ENCODE assay signal across 8 cellular contexts in genomic region chr1:1069711-1070676, GRCh38. TPM values are rescaled to one million over a fixed set of nuclear protein-coding genes. Genes with fewer than 3 reads are reported as not detected.
DNase-seq lines count a peak whose midpoint lies in the region; ATAC-seq, FAIRE-seq and TF ChIP-seq lines count a peak whose summit lies in the region.

No MANE protein-coding gene starts in this region.

- peak overlapping the region; percentile 98 for H2BK12ac ChIP-seq in neuronal stem cell (ENCODE audit: low read length)

- CTCF ChIA-PET in Caco-2 (lab: Charles Lee) = no interaction called here

- H2AK5ac ChIP-seq in neuronal stem cell (ENCODE audit: low read depth, low read length) = peak overlapping the region; percentile 100

- H3K4me3 ChIP-seq in Caco-2 (ENCODE audit: low read depth, low read length) (peak overlapping the region; percentile 72), colonic mucosa (peak overlapping the region; percentile 38), neuronal stem cell (ENCODE audit: low read length in 2 of 2) (peak overlapping the region; percentile 67 to 96), small intestine (ENCODE audit: low read depth in 1 of 2, low read length in 2 of 2) (no peak overlapping the region)

- peaks cover 7% of the 10 kb centered on the region for H3K4me1 Mint-ChIP-seq in Caco-2 (ENCODE audit: low read depth, unreplicated experiment)

- no peaks in the 10 kb centered on the region for H3K27me3 Mint-ChIP-seq in Caco-2 (ENCODE audit: insufficient read depth, unreplicated experiment)

- no peak overlapping the region for H3K4me3 Mint-ChIP-seq in Caco-2 (ENCODE audit: unreplicated experiment)

- peak overlapping the region; percentile 97 for H3K18ac ChIP-seq in neuronal stem cell (ENCODE audit: low read length)

- intact Hi-C loops in Caco-2 (cut with micrococcal nuclease; ENCODE audit: unreplicated experiment) = loop anchor here (5.0 kb wide), 2 partner anchors 47 to 73 kb away; partner anchors contain the start of gene C1orf159
- intact Hi-C loops in colonic mucosa (cut with DNase I) = no loop called here
- intact Hi-C loops in sciatic nerve (cut with DNase I) = no loop called here

- peak overlapping the region; percentile 84 for H3K4ac ChIP-seq in neuronal stem cell (ENCODE audit: low read length)

- H3K9me3 Mint-ChIP-seq in Caco-2 (ENCODE audit: unreplicated experiment) = no peaks in the 10 kb centered on the region

- no CpG with 5 or more reads among the region's 40 CpGs for WGBS in neuronal stem cell (ENCODE audit: extremely low coverage in 2 of 2, insufficient read length in 2 of 2, insufficient replicate concordance in 1 of 2), 2 donors
- 40 to 62% (median 50%) methylated on average over 36 to 40 of the region's 40 CpGs for WGBS in small intestine, 3 donors

- ATAC-seq in HG03196 (IDR thresholded peaks at IDR 0.05; ENCODE audit: unreplicated experiment) (peak; percentile 6), sciatic nerve (no peak)

- H3K4me1 ChIP-seq in Caco-2 (peaks cover 26% of the 10 kb centered on the region), colonic mucosa (peaks cover 5% of the 10 kb centered on the region), neuronal stem cell (ENCODE audit: control insufficient read depth in 2 of 2, insufficient read depth in 1 of 2, low read depth in 1 of 2, low read length in 2 of 2) (peaks cover 16 to 17% of the 10 kb centered on the region in 2 donors), small intestine (ENCODE audit: control insufficient read depth in 2 of 2, insufficient read depth in 1 of 2, low read depth in 1 of 2, low read length in 1 of 2) (no peaks in the 10 kb centered on the region)

- H3K4me2 ChIP-seq in neuronal stem cell (ENCODE audit: insufficient read depth, low read length, poor library complexity, severe bottlenecking) = peak overlapping the region; percentile 66

- H3K9me3 ChIP-seq in Caco-2 (no peaks in the 10 kb centered on the region), colonic mucosa (no peaks in the 10 kb centered on the region), neuronal stem cell (replicated peaks in 1 of 2; ENCODE audit: control insufficient read depth in 2 of 2, insufficient read depth in 1 of 2, low read depth in 1 of 2, low read length in 2 of 2) (no peaks in the 10 kb centered on the region), small intestine (ENCODE audit: control insufficient read depth, low read depth) (no peaks in the 10 kb centered on the region)

- H2BK15ac ChIP-seq in neuronal stem cell (ENCODE audit: low read length) = peak overlapping the region; percentile 98

- peak overlapping the region; percentile 96 for H2BK120ac ChIP-seq in neuronal stem cell (ENCODE audit: low read depth, low read length)

- H3K27ac ChIP-seq in colonic mucosa (no peak overlapping the region), neuronal stem cell (replicated peaks; ENCODE audit: low read length) (no peak overlapping the region), small intestine (ENCODE audit: low read depth in 1 of 2, low read length in 1 of 2) (no peak overlapping the region)

- TF ChIP-seq CTCF in Caco-2 (IDR thresholded peaks at IDR 0.05; ENCODE audit: insufficient read depth in 1 of 2, low read depth in 1 of 2, low read length in 1 of 2, severe bottlenecking in 1 of 2, unreplicated experiment in 1 of 2) (no peak), colonic mucosa (IDR thresholded peaks at IDR 0.05) (no peak)

- BruUV-seq in Caco-2 (replicated peaks; lab: Mats Ljungman, UMichigan) = no TSS peak

- H3K79me1 ChIP-seq in neuronal stem cell (ENCODE audit: low read depth, low read length) = peaks cover 7% of the 10 kb centered on the region

- no peak for FAIRE-seq in small intestine (lab: Jason Lieb, UNC)

- peak overlapping the region in 1 of 2 donors; percentile 24 for H3K9ac ChIP-seq in colonic mucosa (ENCODE audit: low read depth in 2 of 2, low read length in 2 of 2)
- H3K9ac ChIP-seq in neuronal stem cell (ENCODE audit: low read depth, low read length, poor library complexity) = peak overlapping the region; percentile 88

- peak overlapping the region; percentile 93 for H2BK5ac ChIP-seq in neuronal stem cell (ENCODE audit: low read length)

- H3K23ac ChIP-seq in neuronal stem cell (ENCODE audit: low read depth, low read length, poor library complexity) = peak overlapping the region; percentile 96

- peak overlapping the region; percentile 72 for H4K91ac ChIP-seq in neuronal stem cell (ENCODE audit: low read depth, low read length, poor library complexity)

- peak overlapping the region; percentile 48 for H4K8ac ChIP-seq in neuronal stem cell (ENCODE audit: low read depth, low read length)

- H3K36me3 ChIP-seq in Caco-2 (ENCODE audit: control insufficient read depth, insufficient read depth, low read length) (no peaks in the 10 kb centered on the region), colonic mucosa (no peaks in the 10 kb centered on the region), neuronal stem cell (replicated peaks in 1 of 2; ENCODE audit: control insufficient read depth in 2 of 2, insufficient read depth in 2 of 2, low read length in 2 of 2) (no peaks in the 10 kb centered on the region), small intestine (ENCODE audit: control insufficient read depth in 2 of 2, insufficient read depth in 2 of 2, low read length in 2 of 2) (no peaks in the 10 kb centered on the region)

- POLR2A ChIA-PET in Caco-2 (lab: Charles Lee) = no interaction called here

- no peak for DNase-seq in Caco-2
- no peak for DNase-seq in colonic mucosa
- no peak for DNase-seq in neuronal stem cell (ENCODE audit: low spot score)
- no peak for DNase-seq in small intestine
- DNase-seq in sciatic nerve (ENCODE audit: low spot score) = no peak
- DNase-seq in central memory CD4-positive, alpha-beta T cell = no peak
- no peak for DNase-seq in NCI-H146 (lab: John Stamatoyannopoulos, UW)

- no peak overlapping the region for H3K27ac Mint-ChIP-seq in Caco-2 (ENCODE audit: unreplicated experiment)

- H3K14ac ChIP-seq in neuronal stem cell (ENCODE audit: low read length) = peak overlapping the region; percentile 89

- H2AFZ ChIP-seq in neuronal stem cell (ENCODE audit: low read length) = peak overlapping the region; percentile 97

- H3K36me3 Mint-ChIP-seq in Caco-2 (ENCODE audit: insufficient read depth, unreplicated experiment) = peaks cover 8% of the 10 kb centered on the region

- no peaks in the 10 kb centered on the region for H3K27me3 ChIP-seq in Caco-2 (replicated peaks; ENCODE audit: control insufficient read depth, insufficient read depth, low read length)
- H3K27me3 ChIP-seq in colonic mucosa = peaks cover 4% of the 10 kb centered on the region
- peaks cover 2 to 82% (median 18%) of the 10 kb centered on the region in 3 experiments for H3K27me3 ChIP-seq in neuronal stem cell (ENCODE audit: control insufficient read depth in 3 of 3, insufficient read depth in 3 of 3, low read depth in 1 of 3, low read length in 3 of 3)
- H3K27me3 ChIP-seq in small intestine (ENCODE audit: control insufficient read depth in 2 of 2, insufficient read depth in 2 of 2, low read length in 2 of 2) = peaks cover 0 to 4% of the 10 kb centered on the region in 2 donors

RNA-seq across cellular contexts. Expression of gene RNF223, which starts 4.1 kb away (rescaled TPM):
- total RNA-seq in Caco-2 (2022) (0.56 and 0.57 TPM in 2 replicates), colonic mucosa (1 to 10 TPM; 5.1 to 5.7 TPM), sciatic nerve (not detected)
- polyA plus RNA-seq in neuronal stem cell (2013, experiment 1 of 2) = 0.03 TPM
- 0.01 TPM for polyA plus RNA-seq in neuronal stem cell (2013, experiment 2 of 2)
- polyA plus RNA-seq in small intestine = under 1 TPM in 2 of 3 donors, not detected in 1; 0.18 to 0.45 TPM

RNA-seq across cellular contexts. Expression of gene C1orf159, which starts 45.9 kb away (rescaled TPM):
- total RNA-seq in Caco-2 (2022) = 12.9 and 14.0 TPM in 2 replicates
- total RNA-seq in colonic mucosa = 10 to 100 TPM; 18.9 to 36.0 TPM
- 12.3 TPM for polyA plus RNA-seq in neuronal stem cell (2013, experiment 1 of 2)
- polyA plus RNA-seq in neuronal stem cell (2013, experiment 2 of 2) = 11.7 TPM
- 10 to 100 TPM; 12.4 to 19.0 (median 12.7) TPM for polyA plus RNA-seq in small intestine
- 12.0 TPM for total RNA-seq in sciatic nerve

RNA-seq across cellular contexts. Expression of gene AGRN, which starts 50.1 kb away (rescaled TPM):
- total RNA-seq in Caco-2 (2022) = 176 and 188 TPM in 2 replicates
- total RNA-seq in colonic mucosa = 100 to 1,000 TPM in 1 of 2 donors, 10 to 100 TPM in 1; 68.1 to 106 TPM
- polyA plus RNA-seq in neuronal stem cell (2013, experiment 1 of 2) = 79.8 TPM
- 78.9 TPM for polyA plus RNA-seq in neuronal stem cell (2013, experiment 2 of 2)
- 10 to 100 TPM; 13.2 to 20.9 (median 18.9) TPM for polyA plus RNA-seq in small intestine
- total RNA-seq in sciatic nerve = 22.0 TPM

RNA-seq across cellular contexts. Expression of gene ISG15, which starts 56.7 kb away (rescaled TPM):
- total RNA-seq in Caco-2 (2022) (55.5 and 63.1 TPM in 2 replicates), colonic mucosa (10 to 100 TPM; 21.9 to 25.2 TPM), sciatic nerve (18.8 TPM)
- 44.0 TPM for polyA plus RNA-seq in neuronal stem cell (2013, experiment 1 of 2)
- polyA plus RNA-seq in neuronal stem cell (2013, experiment 2 of 2) = 44.5 TPM
- 100 to 1,000 TPM in 2 of 3 donors, 10 to 100 TPM in 1; 86.3 to 282 (median 277) TPM for polyA plus RNA-seq in small intestine

Comparison
In these comparisons a context has a peak if more than half of its experiments do, and no peak if none do; other contexts are left out.
1. H3K4me3 ChIP-seq: peak in Caco-2 (single experiment), colonic mucosa (single experiment) and neuronal stem cell (2 of 2); none in small intestine (0 of 2).